1 cellular context compared by ENCODE assay signal in the genomic region with DNA sequence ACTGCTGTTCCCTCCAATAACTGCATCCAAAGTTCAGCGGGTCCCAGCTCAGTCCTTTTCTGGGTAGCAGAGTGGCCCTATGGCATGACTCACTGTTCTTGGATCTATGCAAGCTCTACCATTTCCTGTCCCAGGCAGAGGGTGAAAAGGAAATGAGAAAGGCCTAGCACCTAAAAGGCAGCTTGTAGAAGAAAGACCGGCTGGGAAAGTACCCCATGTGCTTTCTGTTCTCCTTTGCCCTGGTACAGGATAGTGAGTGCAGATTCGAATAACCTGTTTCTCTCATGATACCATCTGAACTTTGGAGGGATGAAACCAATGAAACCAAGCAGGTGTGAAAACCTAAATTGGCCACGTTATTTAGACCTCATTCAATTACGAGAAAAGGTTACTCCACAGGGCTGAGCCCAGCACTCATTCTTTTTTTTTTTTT.
TF ChIP-seq lines count a peak whose summit lies in the region.

No MANE protein-coding gene starts in this region.

TF ChIP-seq in WTC11, 78 proteins besides CTCF, POLR2A, EP300 and RAD21 (continued from another document):
- TF ChIP-seq ARID4B (CRISPR knock-in tag; IDR thresholded peaks at IDR 0.05; ENCODE audit: borderline replicate concordance), result no peak
- TF ChIP-seq ZNF416 (CRISPR knock-in tag; IDR thresholded peaks at IDR 0.05), result no peak
- TF ChIP-seq GABPB1 (CRISPR knock-in tag; IDR thresholded peaks at IDR 0.05), result no peak
- TF ChIP-seq HMGA2 (CRISPR knock-in tag; IDR thresholded peaks at IDR 0.05), result no peak
- no peak for TF ChIP-seq ZNF232 (CRISPR knock-in tag; IDR thresholded peaks at IDR 0.05)
- TF ChIP-seq ZNF219 (CRISPR knock-in tag; IDR thresholded peaks at IDR 0.05; ENCODE audit: borderline replicate concordance), result no peak
- no peak for TF ChIP-seq SP1 (CRISPR knock-in tag; conservative IDR thresholded peaks at IDR 0.05)
- TF ChIP-seq JUN (CRISPR knock-in tag; IDR thresholded peaks at IDR 0.05), result no peak
- no peak for TF ChIP-seq JAZF1 (CRISPR knock-in tag; IDR thresholded peaks at IDR 0.05)
- TF ChIP-seq E2F4 (CRISPR knock-in tag; IDR thresholded peaks at IDR 0.05; ENCODE audit: borderline replicate concordance, low read depth), result no peak
- TF ChIP-seq NR1H2 (CRISPR knock-in tag; IDR thresholded peaks at IDR 0.05), result no peak
- TF ChIP-seq CREB1 (CRISPR knock-in tag; IDR thresholded peaks at IDR 0.05), result no peak
